In genomic region chr7:148912758-148913541, GRCh38 we compare ENCODE assay signal across 10 cellular contexts. TPM values are rescaled to one million over a fixed set of nuclear protein-coding genes. Genes with fewer than 3 reads are reported as not detected.
A peak's percentile ranks its signal among the peaks of the same experiment; 100 is the strongest.
DNase-seq lines count a peak whose midpoint lies in the region; ATAC-seq and TF ChIP-seq lines count a peak whose summit lies in the region.
"Had no signal": no experiment of that assay in that cellular context is flagged by ENCODE, and none has a peak within 500 bp of the region (broad histone marks: within the 10 kb centered on the region; RNA-seq: fewer than 3 reads in every experiment).

No MANE protein-coding gene starts in this region.

- ATAC-seq in GM18508 (IDR thresholded peaks at IDR 0.05; ENCODE audit: insufficient read depth, unreplicated experiment) (peak; percentile 87), HG02623 (IDR thresholded peaks at IDR 0.05; ENCODE audit: unreplicated experiment) (peak; percentile 34), T-cell (replicated peaks in 1 of 4) (peak; percentile 60 to 79 (median 64))

- no peak overlapping the region for H3K4me3 ChIP-seq in WERI-Rb-1 (ENCODE audit: low read depth, low read length)
- no peak overlapping the region for H3K4me3 ChIP-seq in lower leg skin (ENCODE audit: low read depth, poor library complexity, severe bottlenecking)

- H3K9me3 Mint-ChIP-seq in T-cell = no peaks in the 10 kb centered on the region
- H3K9me3 Mint-ChIP-seq: immature natural killer cell had no signal

- DNase-seq in T-cell (no peak), left kidney (ENCODE audit: low read depth, low spot score) (peak; percentile 46), NCI-H345 (lab: John Stamatoyannopoulos, UW) (no peak), WERI-Rb-1 (no peak), NCI-H2196 treated with DMSO at 0.1 percent for 48 hours (lab: John Stamatoyannopoulos, UW; ENCODE audit: unreplicated experiment) (no peak), lower leg skin (ENCODE audit: low spot score in 2 of 2) (no peak)
- DNase-seq: immature natural killer cell, NCI-H1436 had no signal

- no peak for TF ChIP-seq POLR2A in lower leg skin (IDR thresholded peaks at IDR 0.05)

- peak overlapping the region; percentile 75 to 86 for H3K27ac Mint-ChIP-seq in T-cell
- H3K27ac Mint-ChIP-seq: immature natural killer cell had no signal

- WGBS in lower leg skin, 2 donors = 74 to 78% methylated on average over 8 of the region's 8 CpGs

- H3K27me3 ChIP-seq in WERI-Rb-1 (ENCODE audit: insufficient read depth, low read depth, severe bottlenecking) = no peaks in the 10 kb centered on the region

- H3K36me3 ChIP-seq in WERI-Rb-1 = no peaks in the 10 kb centered on the region

- no peaks in the 10 kb centered on the region for H3K36me3 Mint-ChIP-seq in T-cell
- H3K36me3 Mint-ChIP-seq: immature natural killer cell had no signal

- peaks cover 50 to 61% (median 60%) of the 10 kb centered on the region in 3 donors for H3K4me1 Mint-ChIP-seq in T-cell
- H3K4me1 Mint-ChIP-seq: immature natural killer cell had no signal

- H3K27ac ChIP-seq in WERI-Rb-1 = no peak overlapping the region

- intact Hi-C loops in lower leg skin (cut with DNase I; ENCODE audit: low total_unique reads) = no loop called here

- CTCF ChIA-PET in T-cell (lab: Charles Lee) = interaction anchor here in 1 of 2 donors (1.4 kb wide), 1 partner anchor 50 kb away, joined by 5 read pairs; no protein-coding TSS in a partner anchor

- no peaks in the 10 kb centered on the region for H3K27me3 Mint-ChIP-seq in T-cell

- no peaks in the 10 kb centered on the region for H3K9me3 ChIP-seq in WERI-Rb-1 (ENCODE audit: severe bottlenecking)

- H3K4me3 Mint-ChIP-seq in T-cell = peak overlapping the region; percentile 25 to 77 (median 44)
- H3K4me3 Mint-ChIP-seq: immature natural killer cell had no signal

- TF ChIP-seq CTCF in WERI-Rb-1 (IDR thresholded peaks at IDR 0.05; ENCODE audit: low read depth, low read length) = no peak
- TF ChIP-seq CTCF in lower leg skin (IDR thresholded peaks at IDR 0.05) = no peak

- POLR2A ChIA-PET in T-cell (lab: Charles Lee) = interaction anchor here in 1 of 2 donors (0.6 kb wide), 1 partner anchor 108 kb away, joined by 9 read pairs; no protein-coding TSS in a partner anchor

RNA-seq across cellular contexts. Expression of gene EZH2, which starts 28.9 kb away (rescaled TPM):
- 10 to 100 TPM in 3 of 5 donors, 1 to 10 TPM in 2; 8.1 to 24.0 (median 11.2) TPM for total RNA-seq in T-cell
- 10 to 100 TPM in 3 of 4 donors, 1 to 10 TPM in 1; 9.5 to 16.3 (median 11.3) TPM for total RNA-seq in lower leg skin

Comparison
In these comparisons a context has a peak if more than half of its experiments do, and no peak if none do; other contexts are left out.
1. ATAC-seq: peak in every context shown above with its lines; median percentile 87 in GM18508; 64 in T-cell; 34 in HG02623.